ENCODE assay signal across 1 cellular context in genomic region chr2:28604284-28604843, GRCh38.
TF ChIP-seq lines count a peak whose summit lies in the region.

No MANE protein-coding gene starts in this region.

TF ChIP-seq in SK-N-SH, 30 proteins besides CTCF, POLR2A, EP300 and RAD21 (continued from another document):
- TF ChIP-seq RCOR1 (IDR thresholded peaks at IDR 0.05; ENCODE audit: low read length) (no peak), SMC3 (IDR thresholded peaks at IDR 0.05; ENCODE audit: low read depth, low read length) (no peak), IRF3 (IDR thresholded peaks at IDR 0.05; ENCODE audit: low read depth, low read length) (no peak), ZBTB33 (IDR thresholded peaks at IDR 0.05; ENCODE audit: borderline replicate concordance, low read depth) (no peak), USF2 (IDR thresholded peaks at IDR 0.05; ENCODE audit: borderline replicate concordance, low read depth, low read length) (no peak), POLR2AphosphoS5 (IDR thresholded peaks at IDR 0.05; ENCODE audit: low read depth, low read length) (no peak), MEF2A (IDR thresholded peaks at IDR 0.05; ENCODE audit: borderline replicate concordance, low read depth) (no peak), NRF1 (IDR thresholded peaks at IDR 0.05; ENCODE audit: low read depth, low read length) (no peak)
